Comparison of ENCODE assay signal across 8 cellular contexts in the genomic region with DNA sequence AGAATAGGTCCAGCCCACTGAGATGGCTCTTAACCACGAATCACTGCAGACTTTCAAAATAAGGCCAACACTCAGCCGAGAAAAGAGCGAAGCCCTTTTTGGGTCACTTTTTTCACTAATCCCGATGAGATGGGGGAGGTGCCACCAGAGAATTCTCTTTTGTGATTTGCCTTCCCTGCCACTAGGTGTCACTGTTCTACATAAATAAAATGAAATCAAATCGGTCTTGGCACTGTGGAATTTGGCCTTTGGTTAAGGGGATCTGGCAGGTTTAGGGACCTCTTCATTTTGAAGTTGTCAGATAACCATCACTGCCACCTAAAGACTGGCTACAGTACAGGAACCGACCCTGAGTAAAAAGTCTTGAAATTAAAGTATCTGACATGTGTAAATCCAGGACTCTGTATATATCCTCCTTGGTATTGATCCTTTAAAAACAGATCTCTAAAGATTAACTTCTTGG.
DNase-seq lines count a peak whose midpoint lies in the region; ATAC-seq and TF ChIP-seq lines count a peak whose summit lies in the region.

No MANE protein-coding gene starts in this region.

- no peaks in the 10 kb centered on the region for H3K9me3 Mint-ChIP-seq in progenitor cell of endocrine pancreas (ENCODE audit: low read depth)

- H3K36me3 Mint-ChIP-seq in progenitor cell of endocrine pancreas (ENCODE audit: insufficient read depth) = no peaks in the 10 kb centered on the region

- no peak for ATAC-seq in HG02763 (IDR thresholded peaks at IDR 0.05; ENCODE audit: unreplicated experiment)

- H3K27me3 Mint-ChIP-seq in progenitor cell of endocrine pancreas = peaks cover 19% of the 10 kb centered on the region

- peaks cover 11% of the 10 kb centered on the region for H3K4me1 Mint-ChIP-seq in progenitor cell of endocrine pancreas (ENCODE audit: low read depth)

- peak; percentile 83 for TF ChIP-seq CTCF in progenitor cell of endocrine pancreas (IDR thresholded peaks at IDR 0.05; ENCODE audit: unreplicated experiment)

- H3K27ac Mint-ChIP-seq in progenitor cell of endocrine pancreas = no peak overlapping the region

- H3K4me3 Mint-ChIP-seq in progenitor cell of endocrine pancreas (ENCODE audit: low read depth) = peak overlapping the region; percentile 55

- DNase-seq in DMS114 treated with DMSO at 0.1 percent for 48 hours (lab: John Stamatoyannopoulos, UW; ENCODE audit: unreplicated experiment) = peak; percentile 38
- DNase-seq in HT1080 (ENCODE audit: low read depth) = peak; percentile 46
- DNase-seq in NCI-H748 treated with DMSO at 0.1 percent for 48 hours (lab: John Stamatoyannopoulos, UW) = peak; percentile 61
- DNase-seq in activated T-cell treated with anti-CD3 and anti-CD28 coated beads for 4 hours = peak; percentile 12
- DNase-seq in germinal center (ENCODE audit: low spot score) = peak; percentile 19
- peak; percentile 24 for DNase-seq in progenitor cell of endocrine pancreas (ENCODE audit: low spot score, unreplicated experiment)
- no peak for DNase-seq in middle frontal gyrus (ENCODE audit: extremely low spot score, low spot score)
